In the genomic region with DNA sequence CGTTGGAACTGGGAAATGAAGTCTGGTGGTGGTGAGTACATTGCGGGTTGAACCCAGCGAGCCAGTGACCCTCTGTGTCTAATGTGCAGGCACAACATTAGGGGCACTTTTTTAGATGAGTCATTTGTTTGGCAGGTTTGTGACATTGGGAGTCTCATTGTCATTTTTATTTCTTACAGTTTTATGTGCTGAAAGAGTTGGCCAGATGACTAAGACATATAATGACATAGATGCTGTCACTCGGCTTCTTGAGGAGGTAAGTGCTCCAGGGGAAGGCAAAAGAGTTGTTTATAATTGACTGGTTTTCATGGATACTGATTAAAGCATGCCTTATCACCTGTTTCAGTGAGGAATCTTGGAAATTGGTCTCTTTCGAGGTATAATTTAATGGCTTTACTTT, we compare ENCODE assay signal across 2 cellular contexts.
TF ChIP-seq lines count a peak whose summit lies in the region.

No MANE protein-coding gene starts in this region.

TF ChIP-seq in GM23338, 12 proteins besides CTCF, POLR2A, EP300 and RAD21 (continues in another document):
- TF ChIP-seq CREB1 (CRISPR knock-in tag; IDR thresholded peaks at IDR 0.05; ENCODE audit: low read depth), result no peak
- no peak for TF ChIP-seq EZH2phosphoT487 (IDR thresholded peaks at IDR 0.05; ENCODE audit: unreplicated experiment)
- TF ChIP-seq NANOG (IDR thresholded peaks at IDR 0.05; ENCODE audit: borderline replicate concordance), result no peak
- TF ChIP-seq, protein P1, sequence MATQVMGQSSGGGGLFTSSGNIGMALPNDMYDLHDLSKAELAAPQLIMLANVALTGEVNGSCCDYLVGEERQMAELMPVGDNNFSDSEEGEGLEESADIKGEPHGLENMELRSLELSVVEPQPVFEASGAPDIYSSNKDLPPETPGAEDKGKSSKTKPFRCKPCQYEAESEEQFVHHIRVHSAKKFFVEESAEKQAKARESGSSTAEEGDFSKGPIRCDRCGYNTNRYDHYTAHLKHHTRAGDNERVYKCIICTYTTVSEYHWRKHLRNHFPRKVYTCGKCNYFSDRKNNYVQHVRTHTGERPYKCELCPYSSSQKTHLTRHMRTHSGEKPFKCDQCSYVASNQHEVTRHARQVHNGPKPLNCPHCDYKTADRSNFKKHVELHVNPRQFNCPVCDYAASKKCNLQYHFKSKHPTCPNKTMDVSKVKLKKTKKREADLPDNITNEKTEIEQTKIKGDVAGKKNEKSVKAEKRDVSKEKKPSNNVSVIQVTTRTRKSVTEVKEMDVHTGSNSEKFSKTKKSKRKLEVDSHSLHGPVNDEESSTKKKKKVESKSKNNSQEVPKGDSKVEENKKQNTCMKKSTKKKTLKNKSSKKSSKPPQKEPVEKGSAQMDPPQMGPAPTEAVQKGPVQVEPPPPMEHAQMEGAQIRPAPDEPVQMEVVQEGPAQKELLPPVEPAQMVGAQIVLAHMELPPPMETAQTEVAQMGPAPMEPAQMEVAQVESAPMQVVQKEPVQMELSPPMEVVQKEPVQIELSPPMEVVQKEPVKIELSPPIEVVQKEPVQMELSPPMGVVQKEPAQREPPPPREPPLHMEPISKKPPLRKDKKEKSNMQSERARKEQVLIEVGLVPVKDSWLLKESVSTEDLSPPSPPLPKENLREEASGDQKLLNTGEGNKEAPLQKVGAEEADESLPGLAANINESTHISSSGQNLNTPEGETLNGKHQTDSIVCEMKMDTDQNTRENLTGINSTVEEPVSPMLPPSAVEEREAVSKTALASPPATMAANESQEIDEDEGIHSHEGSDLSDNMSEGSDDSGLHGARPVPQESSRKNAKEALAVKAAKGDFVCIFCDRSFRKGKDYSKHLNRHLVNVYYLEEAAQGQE (IDR thresholded peaks at IDR 0.05; ENCODE audit: unreplicated experiment), result no peak
- TF ChIP-seq STAT1 (IDR thresholded peaks at IDR 0.05; ENCODE audit: unreplicated experiment), result no peak
- TF ChIP-seq ZNF462 (CRISPR knock-in tag; IDR thresholded peaks at IDR 0.05), result no peak
- no peak for TF ChIP-seq ZNF114 (CRISPR knock-in tag; IDR thresholded peaks at IDR 0.05)
- TF ChIP-seq JUNB (IDR thresholded peaks at IDR 0.05; ENCODE audit: unreplicated experiment), result no peak
- no peak for TF ChIP-seq EZH2 (IDR thresholded peaks at IDR 0.05; ENCODE audit: low read depth, unreplicated experiment)
- TF ChIP-seq POLR2AphosphoS5 (IDR thresholded peaks at IDR 0.05; ENCODE audit: low read depth), result no peak

TF ChIP-seq in H1, 55 proteins besides CTCF, POLR2A, EP300 and RAD21:
- TF ChIP-seq EGR1 (IDR thresholded peaks at IDR 0.05; ENCODE audit: borderline replicate concordance, low read depth, low read length), result no peak
